In the genomic region with DNA sequence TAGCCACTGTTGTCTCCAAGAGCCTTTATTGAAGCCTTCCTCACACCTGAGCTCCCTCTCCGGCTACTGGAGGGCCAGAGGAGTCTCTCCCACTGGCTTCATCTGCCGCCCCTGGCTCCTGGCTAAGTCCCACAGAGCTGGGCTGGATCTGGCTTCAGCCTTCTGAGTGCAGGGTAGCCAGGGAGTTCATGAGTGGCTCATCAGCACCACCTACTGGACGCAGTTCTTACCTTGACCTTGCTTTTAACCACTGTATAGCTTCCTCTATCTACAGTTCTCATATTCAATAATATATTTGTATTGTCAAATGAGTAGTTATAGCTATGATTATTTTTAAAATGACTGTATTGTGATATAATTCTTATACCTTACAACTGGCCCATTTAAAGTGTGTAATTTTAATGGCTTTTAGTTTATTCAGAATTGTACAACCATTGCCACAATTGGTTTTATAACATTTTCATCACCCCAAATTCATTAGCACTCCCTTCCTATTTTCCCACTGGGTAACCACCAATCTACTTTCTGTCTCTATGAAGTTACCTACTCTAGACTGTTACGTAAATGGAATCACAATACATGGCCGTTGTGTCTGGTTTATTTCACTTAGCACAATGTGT, we compare ENCODE assay signal across 8 cellular contexts. TPM values are rescaled to one million over a fixed set of nuclear protein-coding genes. Genes with fewer than 3 reads are reported as not detected.
DNase-seq lines count a peak whose midpoint lies in the region; ATAC-seq and TF ChIP-seq lines count a peak whose summit lies in the region.

No MANE protein-coding gene starts in this region.

- DNase-seq in GM13976 (ENCODE audit: low spot score) = peak; percentile 82
- DNase-seq in NCI-H1417 treated with DMSO at 0.1 percent for 48 hours (lab: John Stamatoyannopoulos, UW) = peak; percentile 88
- peak; percentile 70 for DNase-seq in SW480 (ENCODE audit: low spot score)
- peak; percentile 71 to 94 (median 87) for DNase-seq in adrenal gland
- DNase-seq in heart right ventricle = peak; percentile 70 to 89
- DNase-seq in renal cortical epithelial cell (ENCODE audit: low read depth) = peak; percentile 77
- DNase-seq in mesenteric fat pad (ENCODE audit: low spot score) = no peak

- H3K4me3 ChIP-seq in adrenal gland (no peak overlapping the region), heart right ventricle (no peak overlapping the region)

- H3K9me3 ChIP-seq in adrenal gland (replicated peaks in 1 of 3) (peaks cover 0 to 6% (median 0%) of the 10 kb centered on the region in 3 donors), heart right ventricle (peaks cover 0 to 24% (median 11%) of the 10 kb centered on the region in 11 donors)

- H3K36me3 ChIP-seq in adrenal gland (replicated peaks in 1 of 2) = no peaks in the 10 kb centered on the region
- H3K36me3 ChIP-seq in heart right ventricle = no peaks in the 10 kb centered on the region

- in situ Hi-C loops in GM13976 (cut with MboI; ENCODE audit: low sequenced_read_pairs, unreplicated experiment) = loop anchor here (10.0 kb wide), 1 partner anchor 357 kb away; no protein-coding TSS in a partner anchor

- ATAC-seq in HG02798 (IDR thresholded peaks at IDR 0.05; ENCODE audit: poor library complexity, unreplicated experiment) (peak; percentile 99), heart right ventricle (peak; percentile 86 to 95 (median 94))

- H3K27ac ChIP-seq in adrenal gland (no peak overlapping the region), heart right ventricle (no peak overlapping the region)

- H3K27me3 ChIP-seq in adrenal gland (peaks cover 8% of the 10 kb centered on the region), heart right ventricle (no peaks in the 10 kb centered on the region)

- peaks cover 0 to 2% of the 10 kb centered on the region in 2 donors for H3K4me1 ChIP-seq in adrenal gland (replicated peaks in 1 of 2)
- H3K4me1 ChIP-seq in heart right ventricle = peaks cover 0 to 22% (median 15%) of the 10 kb centered on the region in 9 donors

- TF ChIP-seq POLR2A in adrenal gland (IDR thresholded peaks at IDR 0.05) = no peak

- 19 to 25% (median 23%) methylated on average over 5 of the region's 5 CpGs for WGBS in adrenal gland, 4 donors
- 16 to 17% methylated on average over 5 of the region's 5 CpGs for WGBS in heart right ventricle, 2 donors

- TF ChIP-seq CTCF in GM13976 (IDR thresholded peaks at IDR 0.05; ENCODE audit: borderline replicate concordance, control extremely low read depth, extremely low read depth, insufficient read depth, missing control alignments) (peak; percentile 79), adrenal gland (IDR thresholded peaks at IDR 0.05) (peak; percentile 64 to 85 (median 76)), heart right ventricle (IDR thresholded peaks at IDR 0.05) (peak; percentile 84 to 92 (median 88))

- intact Hi-C loops in adrenal gland (cut with DNase I) (loop anchor here (5.0 to 10.0 kb wide), 3 partner anchors 187 to 357 kb away; no protein-coding TSS in a partner anchor), heart right ventricle (cut with DNase I) (loop anchor here in 9 of 10 donors (1.0 to 10.0 kb wide), 8 partner anchors 56 to 357 kb away; a partner anchor contains a TSS)

RNA-seq across cellular contexts. Expression of a gene that starts 17.7 kb away (rescaled TPM):
- total RNA-seq in adrenal gland (not detected), heart right ventricle (under 1 TPM in 1 of 10 donors, not detected in 9; 0.11 TPM), renal cortical epithelial cell (under 0.01 and 0.05 TPM in 2 replicates), mesenteric fat pad (not detected)
- polyA plus RNA-seq in adrenal gland (under 1 TPM in 2 of 3 donors, not detected in 1; 0.16 to 0.27 TPM), heart right ventricle (under 1 TPM in 1 of 2 donors, not detected in 1; 0.12 TPM)

RNA-seq across cellular contexts. Expression of a gene that starts 45.6 kb away (rescaled TPM):
- 10 to 100 TPM in 4 of 8 donors, 1 to 10 TPM in 4; 6.9 to 20.2 (median 10.0) TPM for total RNA-seq in adrenal gland
- 1 to 10 TPM; 2.5 to 4.4 (median 4.2) TPM for polyA plus RNA-seq in adrenal gland
- total RNA-seq in heart right ventricle = 10 to 100 TPM in 9 of 10 donors, 1 to 10 TPM in 1; 8.7 to 14.9 (median 12.9) TPM
- polyA plus RNA-seq in heart right ventricle = 1 to 10 TPM; 2.5 to 4.1 TPM
- 10.1 and 23.8 TPM in 2 replicates for total RNA-seq in renal cortical epithelial cell
- total RNA-seq in mesenteric fat pad = 14.4 TPM

RNA-seq across cellular contexts. Expression of a gene that starts 55.9 kb away (rescaled TPM):
- total RNA-seq in adrenal gland (100 to 1,000 TPM in 5 of 8 donors, 10 to 100 TPM in 3; 64.8 to 159 (median 105) TPM), heart right ventricle (100 to 1,000 TPM in 1 of 10 donors, 10 to 100 TPM in 9; 50.2 to 117 (median 75.3) TPM), renal cortical epithelial cell (467 and 835 TPM in 2 replicates), mesenteric fat pad (164 TPM)
- polyA plus RNA-seq in adrenal gland (100 to 1,000 TPM in 1 of 3 donors, 10 to 100 TPM in 2; 49.7 to 105 (median 52.4) TPM), heart right ventricle (10 to 100 TPM; 48.9 to 62.3 TPM)
